1 cellular context compared by ENCODE assay signal in the genomic region with DNA sequence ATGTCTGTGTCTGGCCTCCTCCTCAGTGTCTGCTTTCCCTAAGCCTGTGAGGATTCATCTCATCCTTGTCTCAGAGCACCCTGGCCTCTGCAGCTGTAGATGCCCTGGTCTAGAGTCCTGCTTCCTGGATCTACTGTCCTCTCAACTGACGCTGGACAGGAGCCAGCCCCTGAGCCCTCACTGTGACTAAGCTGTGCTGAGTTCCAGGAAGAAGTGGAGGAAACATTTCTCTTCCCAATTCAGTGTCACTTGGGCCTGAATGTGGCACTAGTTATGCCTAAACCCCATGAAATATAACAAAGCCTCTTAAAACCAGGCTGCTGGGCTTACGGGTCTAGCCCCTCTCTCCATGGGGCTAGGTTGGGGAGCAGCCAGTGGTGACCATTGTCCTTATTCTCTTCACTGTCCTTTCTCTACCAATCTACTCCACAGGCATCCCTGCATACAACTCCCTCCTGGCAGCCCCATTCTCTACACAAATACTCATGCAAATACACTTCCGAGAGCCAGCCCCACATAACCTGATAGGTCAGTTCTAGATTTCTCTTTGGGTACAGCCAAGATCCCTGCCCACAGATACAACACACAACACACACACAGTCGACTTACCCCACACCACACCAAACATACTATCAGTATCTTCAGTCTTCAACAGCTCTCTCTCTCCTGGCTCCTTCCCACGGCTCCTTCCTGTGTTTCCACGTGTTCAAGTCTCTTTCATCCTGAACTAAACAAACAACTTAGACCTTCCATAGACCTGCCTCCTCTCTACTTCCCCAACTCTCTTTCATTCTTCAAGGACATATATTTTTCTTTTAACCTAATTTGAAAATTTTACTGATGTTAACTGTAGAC.
TF ChIP-seq lines count a peak whose summit lies in the region.

No MANE protein-coding gene starts in this region.

TF ChIP-seq in K562, 482 proteins besides CTCF, POLR2A, EP300 and RAD21 (continued from another document):
- TF ChIP-seq, protein P1, sequence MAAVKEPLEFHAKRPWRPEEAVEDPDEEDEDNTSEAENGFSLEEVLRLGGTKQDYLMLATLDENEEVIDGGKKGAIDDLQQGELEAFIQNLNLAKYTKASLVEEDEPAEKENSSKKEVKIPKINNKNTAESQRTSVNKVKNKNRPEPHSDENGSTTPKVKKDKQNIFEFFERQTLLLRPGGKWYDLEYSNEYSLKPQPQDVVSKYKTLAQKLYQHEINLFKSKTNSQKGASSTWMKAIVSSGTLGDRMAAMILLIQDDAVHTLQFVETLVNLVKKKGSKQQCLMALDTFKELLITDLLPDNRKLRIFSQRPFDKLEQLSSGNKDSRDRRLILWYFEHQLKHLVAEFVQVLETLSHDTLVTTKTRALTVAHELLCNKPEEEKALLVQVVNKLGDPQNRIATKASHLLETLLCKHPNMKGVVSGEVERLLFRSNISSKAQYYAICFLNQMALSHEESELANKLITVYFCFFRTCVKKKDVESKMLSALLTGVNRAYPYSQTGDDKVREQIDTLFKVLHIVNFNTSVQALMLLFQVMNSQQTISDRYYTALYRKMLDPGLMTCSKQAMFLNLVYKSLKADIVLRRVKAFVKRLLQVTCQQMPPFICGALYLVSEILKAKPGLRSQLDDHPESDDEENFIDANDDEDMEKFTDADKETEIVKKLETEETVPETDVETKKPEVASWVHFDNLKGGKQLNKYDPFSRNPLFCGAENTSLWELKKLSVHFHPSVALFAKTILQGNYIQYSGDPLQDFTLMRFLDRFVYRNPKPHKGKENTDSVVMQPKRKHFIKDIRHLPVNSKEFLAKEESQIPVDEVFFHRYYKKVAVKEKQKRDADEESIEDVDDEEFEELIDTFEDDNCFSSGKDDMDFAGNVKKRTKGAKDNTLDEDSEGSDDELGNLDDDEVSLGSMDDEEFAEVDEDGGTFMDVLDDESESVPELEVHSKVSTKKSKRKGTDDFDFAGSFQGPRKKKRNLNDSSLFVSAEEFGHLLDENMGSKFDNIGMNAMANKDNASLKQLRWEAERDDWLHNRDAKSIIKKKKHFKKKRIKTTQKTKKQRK (IDR thresholded peaks at IDR 0.05; ENCODE audit: borderline replicate concordance, low read depth, low read length): no peak
- TF ChIP-seq ZNF41 (CRISPR knock-in tag; conservative IDR thresholded peaks at IDR 0.05) (no peak), TOE1 (IDR thresholded peaks at IDR 0.05; ENCODE audit: borderline replicate concordance) (no peak), TOE1 (CRISPR knock-in tag; IDR thresholded peaks at IDR 0.05; ENCODE audit: borderline replicate concordance, low read depth) (no peak)
TF ChIP-seq in K562: peak in this region for 95.
